In the genomic region with DNA sequence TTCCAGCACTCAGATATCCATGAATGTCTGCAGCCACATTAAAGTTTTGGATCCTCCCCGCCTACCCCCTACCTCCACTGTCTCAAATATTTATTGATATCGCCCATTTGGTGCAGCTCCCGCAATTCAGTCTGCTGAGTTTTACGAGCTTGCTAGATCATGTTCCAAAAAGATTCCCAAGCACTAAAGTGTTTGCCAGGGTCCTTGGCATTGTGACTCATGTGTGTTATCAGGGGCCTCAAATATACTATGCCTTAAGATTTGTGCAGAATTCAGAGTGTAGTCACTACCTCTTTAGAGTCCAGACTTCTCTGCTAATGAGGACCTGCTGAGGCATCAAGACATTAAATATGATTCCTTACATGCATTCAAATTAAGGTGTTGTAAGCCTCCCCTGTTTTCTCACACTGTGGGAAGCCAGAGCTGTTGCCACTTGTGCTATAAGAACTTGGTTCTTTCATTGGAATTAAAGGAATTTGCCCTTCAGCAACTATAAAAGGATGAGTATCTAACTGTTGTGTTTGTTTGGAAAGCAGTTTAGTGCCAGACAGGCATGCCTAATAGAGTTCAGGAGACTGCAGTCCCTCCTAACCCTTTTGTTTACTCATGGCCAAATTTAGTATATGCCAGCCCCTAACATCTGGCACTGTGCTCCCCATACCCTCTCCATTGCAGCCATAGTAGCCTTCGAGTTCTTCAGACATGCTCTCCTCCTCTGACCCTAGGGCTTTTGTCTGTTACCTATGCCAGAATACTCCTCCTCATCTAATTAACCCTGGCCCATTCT, we compare ENCODE assay signal across 10 cellular contexts.
A peak's percentile ranks its signal among the peaks of the same experiment; 100 is the strongest.
DNase-seq lines count a peak whose midpoint lies in the region; ATAC-seq and TF ChIP-seq lines count a peak whose summit lies in the region.
"Had no signal": no experiment of that assay in that cellular context is flagged by ENCODE, and none has a peak within 500 bp of the region (broad histone marks: within the 10 kb centered on the region; RNA-seq: fewer than 3 reads in every experiment).

No MANE protein-coding gene starts in this region.

- H3K4me3 Mint-ChIP-seq in nephron, result no peak overlapping the region
- no peak overlapping the region for H3K4me3 Mint-ChIP-seq in stimulated activated effector memory CD8-positive, alpha-beta T cell treated with anti-CD3 and anti-CD28 coated beads, Interleukin-12 subunit alpha, Interleukin-12 subunit beta, amount 100 ng/mL, for 72 hours
- H3K4me3 Mint-ChIP-seq: activated naive CD4-positive, alpha-beta T cell treated with anti-CD3 and anti-CD28 coated beads for 36 hours; memory B cell had no signal

- TF ChIP-seq CTCF in choroid plexus epithelial cell (conservative IDR thresholded peaks at IDR 0.05; ENCODE audit: low read depth, low read length), result no peak
- TF ChIP-seq CTCF in nephron (IDR thresholded peaks at IDR 0.05; ENCODE audit: unreplicated experiment in 3 of 3), result no peak
- no peak for TF ChIP-seq CTCF in colonic mucosa (IDR thresholded peaks at IDR 0.05)

- H3K36me3 ChIP-seq in MG63 (no peaks in the 10 kb centered on the region), colonic mucosa (no peaks in the 10 kb centered on the region)

- no peaks in the 10 kb centered on the region for H3K27me3 ChIP-seq in MG63
- H3K27me3 ChIP-seq in colonic mucosa, result no peaks in the 10 kb centered on the region

- intact Hi-C loops in colonic mucosa (cut with DNase I), result no loop called here

- H3K4me1 Mint-ChIP-seq in nephron, result peaks cover 20% of the 10 kb centered on the region
- peaks cover 7% of the 10 kb centered on the region for H3K4me1 Mint-ChIP-seq in stimulated activated effector memory CD8-positive, alpha-beta T cell treated with anti-CD3 and anti-CD28 coated beads, Interleukin-12 subunit alpha, Interleukin-12 subunit beta, amount 100 ng/mL, for 72 hours
- H3K4me1 Mint-ChIP-seq: memory B cell had no signal

- no peak overlapping the region for H3K9ac ChIP-seq in colonic mucosa (ENCODE audit: low read depth in 2 of 2, low read length in 2 of 2)

- peak; percentile 93 for DNase-seq in EH (ENCODE audit: low read depth)
- peak; percentile 68 for DNase-seq in MG63
- DNase-seq in choroid plexus epithelial cell (ENCODE audit: low read depth), result peak; percentile 79
- DNase-seq in OCI-M1 (lab: John Stamatoyannopoulos, UW), result no peak
- no peak for DNase-seq in stimulated activated effector memory CD8-positive, alpha-beta T cell treated with anti-CD3 and anti-CD28 coated beads, Interleukin-12 subunit alpha, Interleukin-12 subunit beta, amount 100 ng/mL, for 72 hours (ENCODE audit: low spot score in 2 of 2)
- DNase-seq in NOMO-1 treated with dmso at 0.1 percent for 144 hours (lab: John Stamatoyannopoulos, UW; ENCODE audit: unreplicated experiment), result no peak
- no peak for DNase-seq in colonic mucosa
- DNase-seq: activated naive CD4-positive, alpha-beta T cell treated with anti-CD3 and anti-CD28 coated beads for 36 hours had no signal

- peaks cover 4% of the 10 kb centered on the region for H3K27me3 Mint-ChIP-seq in nephron (ENCODE audit: low read depth)
- H3K27me3 Mint-ChIP-seq: memory B cell had no signal

- ATAC-seq in stimulated activated effector memory CD8-positive, alpha-beta T cell treated with anti-CD3 and anti-CD28 coated beads, Interleukin-12 subunit alpha, Interleukin-12 subunit beta, amount 100 ng/mL, for 72 hours, result no peak

- H3K9me3 ChIP-seq in MG63 (no peaks in the 10 kb centered on the region), colonic mucosa (no peaks in the 10 kb centered on the region)

- peaks cover 15% of the 10 kb centered on the region for H3K4me1 ChIP-seq in colonic mucosa

- H3K36me3 Mint-ChIP-seq in nephron (ENCODE audit: low read depth), result peaks cover 4% of the 10 kb centered on the region
- H3K36me3 Mint-ChIP-seq in stimulated activated effector memory CD8-positive, alpha-beta T cell treated with anti-CD3 and anti-CD28 coated beads, Interleukin-12 subunit alpha, Interleukin-12 subunit beta, amount 100 ng/mL, for 72 hours, result peaks cover 18% of the 10 kb centered on the region

- no peaks in the 10 kb centered on the region for H3K9me3 Mint-ChIP-seq in nephron
- H3K9me3 Mint-ChIP-seq in stimulated activated effector memory CD8-positive, alpha-beta T cell treated with anti-CD3 and anti-CD28 coated beads, Interleukin-12 subunit alpha, Interleukin-12 subunit beta, amount 100 ng/mL, for 72 hours, result no peaks in the 10 kb centered on the region
- H3K9me3 Mint-ChIP-seq: activated naive CD4-positive, alpha-beta T cell treated with anti-CD3 and anti-CD28 coated beads for 36 hours; memory B cell had no signal

- H3K27ac ChIP-seq in colonic mucosa, result no peak overlapping the region

- H3K27ac Mint-ChIP-seq in nephron, result peak overlapping the region; percentile 57 to 59 (median 59)
- H3K27ac Mint-ChIP-seq in stimulated activated effector memory CD8-positive, alpha-beta T cell treated with anti-CD3 and anti-CD28 coated beads, Interleukin-12 subunit alpha, Interleukin-12 subunit beta, amount 100 ng/mL, for 72 hours, result no peak overlapping the region
- H3K27ac Mint-ChIP-seq: activated naive CD4-positive, alpha-beta T cell treated with anti-CD3 and anti-CD28 coated beads for 36 hours; memory B cell had no signal

- H3K4me3 ChIP-seq in MG63, result no peak overlapping the region
- H3K4me3 ChIP-seq in choroid plexus epithelial cell (ENCODE audit: low read depth, low read length), result no peak overlapping the region
- no peak overlapping the region for H3K4me3 ChIP-seq in colonic mucosa

Comparison
In these comparisons a context has a peak if more than half of its experiments do, and no peak if none do; other contexts are left out.
1. DNase-seq: peak in EH (single experiment), MG63 (single experiment) and choroid plexus epithelial cell (single experiment); none in OCI-M1 (single experiment), stimulated activated effector memory CD8-positive, alpha-beta T cell treated with anti-CD3 and anti-CD28 coated beads, Interleukin-12 subunit alpha, Interleukin-12 subunit beta, amount 100 ng/mL, for 72 hours (0 of 2), NOMO-1 treated with dmso at 0.1 percent for 144 hours (single experiment) and colonic mucosa (single experiment).